9 cellular contexts compared by ENCODE assay signal in the genomic region with DNA sequence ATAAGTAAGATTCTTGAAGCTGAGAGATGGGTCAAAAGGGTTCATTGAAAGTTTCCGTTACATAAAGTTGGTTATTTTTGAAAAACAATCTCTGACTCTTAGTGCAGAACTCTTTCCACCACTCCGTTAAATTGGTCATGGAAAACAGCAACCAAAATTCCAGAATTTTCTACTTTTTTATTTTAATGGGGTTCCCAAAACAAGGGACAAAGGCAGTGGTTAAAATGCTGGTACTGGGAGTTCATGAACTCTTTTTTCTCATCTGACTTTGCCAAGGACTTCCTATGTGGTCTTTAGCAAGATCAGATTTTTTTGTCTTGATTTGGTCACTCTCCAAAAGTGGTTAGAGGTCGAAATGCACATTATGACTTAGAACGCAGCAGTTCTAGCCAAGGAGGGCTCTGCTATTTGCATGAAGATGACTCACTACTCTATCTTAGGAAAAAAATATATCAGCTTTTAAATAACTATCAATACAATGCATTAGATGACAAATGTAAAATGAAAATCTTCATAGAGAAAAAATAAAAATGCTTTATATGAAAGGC.
DNase-seq lines count a peak whose midpoint lies in the region; ATAC-seq lines count a peak whose summit lies in the region.
"Had no signal": no experiment of that assay in that cellular context is flagged by ENCODE, and none has a peak within 500 bp of the region (broad histone marks: within the 10 kb centered on the region; RNA-seq: fewer than 3 reads in every experiment).

No MANE protein-coding gene starts in this region.

- peak; percentile 90 for DNase-seq in GM04503 (ENCODE audit: low read depth)
- DNase-seq in LHCN-M2 (ENCODE audit: low read depth) = peak; percentile 89
- peak; percentile 98 for DNase-seq in iris pigment epithelial cell (ENCODE audit: low read depth)
- DNase-seq in SW 1271 (lab: John Stamatoyannopoulos, UW) = no peak
- no peak for DNase-seq in GOT3 (lab: John Stamatoyannopoulos, UW)
- DNase-seq in cerebellum (ENCODE audit: low spot score) = no peak
- DNase-seq in NCI-H1417 (lab: John Stamatoyannopoulos, UW) = no peak
- DNase-seq: left cardiac atrium had no signal

- ATAC-seq in GM21576 (IDR thresholded peaks at IDR 0.05; ENCODE audit: unreplicated experiment) = peak; percentile 65

Comparison
In these comparisons a context has a peak if more than half of its experiments do, and no peak if none do; other contexts are left out.
1. DNase-seq: peak in GM04503 (single experiment), LHCN-M2 (single experiment) and iris pigment epithelial cell (single experiment); none in SW 1271 (0 of 2), GOT3 (single experiment), cerebellum (single experiment) and NCI-H1417 (0 of 3).